Comparison of ENCODE assay signal across 8 cellular contexts in the genomic region with DNA sequence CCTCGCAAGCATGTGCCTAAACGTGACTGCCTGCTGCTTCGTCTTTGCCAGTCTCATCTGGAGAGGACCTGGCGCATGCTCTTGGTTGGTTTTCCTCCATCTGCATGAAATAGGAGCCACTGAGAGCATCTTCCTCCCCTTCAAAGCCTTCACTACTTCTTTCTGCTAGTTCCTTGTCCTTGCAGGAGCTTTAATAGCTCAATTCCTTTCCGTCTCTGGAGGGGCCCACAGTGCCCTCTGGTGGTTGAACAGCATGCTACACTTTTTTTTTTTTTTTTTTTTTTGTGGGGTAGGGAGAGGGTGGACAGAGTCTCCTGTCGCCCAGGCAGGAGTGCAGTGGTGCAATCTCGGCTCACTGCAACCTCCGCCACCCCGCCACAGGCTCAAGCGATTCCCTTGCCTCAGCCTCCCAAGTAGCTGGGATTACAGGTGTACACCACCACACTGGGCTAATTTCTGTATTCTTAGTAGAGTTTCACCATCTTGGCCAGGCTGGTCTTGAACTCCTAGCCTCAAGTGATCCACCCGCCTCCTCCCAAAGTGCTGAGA. TPM values are rescaled to one million over a fixed set of nuclear protein-coding genes. Genes with fewer than 3 reads are reported as not detected.
DNase-seq lines count a peak whose midpoint lies in the region; ATAC-seq and TF ChIP-seq lines count a peak whose summit lies in the region.

No MANE protein-coding gene starts in this region.

- no peak overlapping the region for H3K27ac ChIP-seq in stomach

- no peaks in the 10 kb centered on the region for H3K27me3 ChIP-seq in stomach

- peak overlapping the region; percentile 44 to 71 for H3K27ac Mint-ChIP-seq in effector memory CD8-positive, alpha-beta T cell

- H3K27me3 Mint-ChIP-seq in effector memory CD8-positive, alpha-beta T cell, result no peaks in the 10 kb centered on the region

- no peak overlapping the region for H3K4me3 Mint-ChIP-seq in effector memory CD8-positive, alpha-beta T cell

- peak; percentile 60 for TF ChIP-seq CTCF in mucosa of descending colon (IDR thresholded peaks at IDR 0.05)
- TF ChIP-seq CTCF in stomach (IDR thresholded peaks at IDR 0.05), result peak in 5 of 7 experiments; percentile 54 to 83 (median 75)

- H3K9me3 ChIP-seq in mucosa of descending colon (no peaks in the 10 kb centered on the region), stomach (peaks cover 0 to 4% (median 0%) of the 10 kb centered on the region in 4 donors)

- H3K4me3 ChIP-seq in mucosa of descending colon, result no peak overlapping the region
- H3K4me3 ChIP-seq in stomach, result no peak overlapping the region

- DNase-seq in SIG-M5 treated with dmso at 0.1 percent for 504 hours (lab: John Stamatoyannopoulos, UW; ENCODE audit: unreplicated experiment), result peak; percentile 60
- no peak for DNase-seq in SIG-M5 (lab: John Stamatoyannopoulos, UW)
- DNase-seq in NCI-H510A (lab: John Stamatoyannopoulos, UW), result peak; percentile 36
- DNase-seq in activated CD4-positive, alpha-beta T cell treated with anti-CD3 and anti-CD28 coated beads, Interleukin-2, amount 50 U/mL, for 48 hours, result peak; percentile 61 to 64
- DNase-seq in effector memory CD8-positive, alpha-beta T cell, result peak; percentile 47 to 51 (median 48)
- DNase-seq in mucosa of descending colon, result peak in 2 of 3 donors; percentile 56 to 64
- DNase-seq in stomach, result peak; percentile 59
- no peak for DNase-seq in NCI-H1105 (lab: John Stamatoyannopoulos, UW)

- peaks cover 7% of the 10 kb centered on the region for H3K36me3 Mint-ChIP-seq in effector memory CD8-positive, alpha-beta T cell (ENCODE audit: insufficient read depth)

- intact Hi-C loops in mucosa of descending colon (cut with DNase I, micrococcal nuclease) (no loop called here), stomach (cut with DNase I; ENCODE audit: low total_unique reads) (loop anchor here (10.0 kb wide), 1 partner anchor 155 kb away; no protein-coding TSS in a partner anchor)

- H3K4me1 Mint-ChIP-seq in effector memory CD8-positive, alpha-beta T cell (ENCODE audit: low read depth in 2 of 2), result peaks cover 0 to 5% of the 10 kb centered on the region in 2 donors

- WGBS in stomach, 5 donors, result 40 to 51% (median 45%) methylated on average over 11 of the region's 11 CpGs

- ATAC-seq in effector memory CD8-positive, alpha-beta T cell (replicated peaks), result peak; percentile 68
- peak; percentile 88 for ATAC-seq in mucosa of descending colon

- H3K36me3 ChIP-seq in mucosa of descending colon (ENCODE audit: low read depth) (no peaks in the 10 kb centered on the region), stomach (peaks cover 0 to 3% (median 0%) of the 10 kb centered on the region in 4 donors)

- TF ChIP-seq EP300 in stomach (IDR thresholded peaks at IDR 0.05), result no peak

- TF ChIP-seq POLR2A in stomach (IDR thresholded peaks at IDR 0.05), result no peak

- no peaks in the 10 kb centered on the region for H3K9me3 Mint-ChIP-seq in effector memory CD8-positive, alpha-beta T cell

- peaks cover 3% of the 10 kb centered on the region for H3K4me1 ChIP-seq in mucosa of descending colon (ENCODE audit: low read depth)
- H3K4me1 ChIP-seq in stomach, result peaks cover 0 to 8% (median 2%) of the 10 kb centered on the region in 4 donors

RNA-seq across cellular contexts. Expression of a gene that starts 59.6 kb away (rescaled TPM):
- total RNA-seq in mucosa of descending colon (10 to 100 TPM; 17.4 to 23.0 (median 22.9) TPM), stomach (10 to 100 TPM in 4 of 5 donors, 1 to 10 TPM in 1; 4.6 to 40.4 (median 24.6) TPM)
- 10 to 100 TPM; 11.1 to 17.1 (median 11.1) TPM for polyA plus RNA-seq in stomach

Comparison
In these comparisons a context has a peak if more than half of its experiments do, and no peak if none do; other contexts are left out.
1. DNase-seq: peak in SIG-M5 treated with dmso at 0.1 percent for 504 hours (single experiment), NCI-H510A (single experiment), activated CD4-positive, alpha-beta T cell treated with anti-CD3 and anti-CD28 coated beads, Interleukin-2, amount 50 U/mL, for 48 hours (2 of 2), effector memory CD8-positive, alpha-beta T cell (3 of 3), mucosa of descending colon (2 of 3) and stomach (single experiment); none in SIG-M5 (single experiment) and NCI-H1105 (single experiment).